2 cellular contexts compared by ENCODE assay signal in genomic region chr20:50107796-50108331, GRCh38.
TF ChIP-seq lines count a peak whose summit lies in the region.

No MANE protein-coding gene starts in this region.

TF ChIP-seq in GM23338, 12 proteins besides CTCF, POLR2A, EP300 and RAD21:
- TF ChIP-seq EZH2phosphoT487 (IDR thresholded peaks at IDR 0.05; ENCODE audit: unreplicated experiment), result no peak
- TF ChIP-seq ZNF462 (CRISPR knock-in tag; IDR thresholded peaks at IDR 0.05), result no peak
- no peak for TF ChIP-seq ZNF331 (CRISPR knock-in tag; IDR thresholded peaks at IDR 0.05; ENCODE audit: low read depth)
TF ChIP-seq in GM23338: peak in this region for 0.

TF ChIP-seq in K562, 482 proteins besides CTCF, POLR2A, EP300 and RAD21:
- TF ChIP-seq MYNN (IDR thresholded peaks at IDR 0.05) (no peak), MYNN (CRISPR knock-in tag; IDR thresholded peaks at IDR 0.05) (no peak), MLLT1 (IDR thresholded peaks at IDR 0.05) (no peak), KDM2B (CRISPR knock-in tag; IDR thresholded peaks at IDR 0.05) (no peak)
